In genomic region chr7:140922741-140923345, GRCh38 we compare ENCODE assay signal across 1 cellular context.
TF ChIP-seq lines count a peak whose summit lies in the region.

No MANE protein-coding gene starts in this region.

TF ChIP-seq in H1, 55 proteins besides CTCF, POLR2A, EP300 and RAD21:
- no peak for TF ChIP-seq BCL11A (IDR thresholded peaks at IDR 0.05; ENCODE audit: low read depth in 2 of 2, low read length in 2 of 2)
- TF ChIP-seq NRF1 (IDR thresholded peaks at IDR 0.05; ENCODE audit: low read depth, low read length) = no peak
- no peak for TF ChIP-seq CHD1 (IDR thresholded peaks at IDR 0.05; ENCODE audit: low read depth, low read length)
- no peak for TF ChIP-seq POU5F1 (IDR thresholded peaks at IDR 0.05; ENCODE audit: low read depth, low read length)
- no peak for TF ChIP-seq RFX5 (IDR thresholded peaks at IDR 0.05; ENCODE audit: borderline replicate concordance, low read depth, low read length)
- no peak for TF ChIP-seq SIN3A (conservative IDR thresholded peaks at IDR 0.05 in 1 of 2, IDR thresholded peaks at IDR 0.05 in 1 of 2; ENCODE audit: low read depth in 1 of 2, low read length in 2 of 2)
- no peak for TF ChIP-seq CEBPB (IDR thresholded peaks at IDR 0.05; ENCODE audit: low read depth, low read length)
- TF ChIP-seq TAF1 (IDR thresholded peaks at IDR 0.05; ENCODE audit: low read depth, low read length) = no peak
- no peak for TF ChIP-seq SIX5 (IDR thresholded peaks at IDR 0.05; ENCODE audit: low read depth, low read length)
- TF ChIP-seq RNF2 (IDR thresholded peaks at IDR 0.05; ENCODE audit: borderline replicate concordance, low read depth, low read length, missing control alignments, poor library complexity, severe bottlenecking) = no peak
- TF ChIP-seq KDM5A (IDR thresholded peaks at IDR 0.05; ENCODE audit: low read length) = no peak
- no peak for TF ChIP-seq SP4 (IDR thresholded peaks at IDR 0.05; ENCODE audit: low read length)
- no peak for TF ChIP-seq EZH2 (IDR thresholded peaks at IDR 0.05; ENCODE audit: low read depth, low read length, severe bottlenecking)
- TF ChIP-seq SAP30 (IDR thresholded peaks at IDR 0.05; ENCODE audit: insufficient read depth, insufficient replicate concordance, low read length) = no peak
- TF ChIP-seq USF2 (IDR thresholded peaks at IDR 0.05; ENCODE audit: low read length) = no peak
- TF ChIP-seq CHD2 (IDR thresholded peaks at IDR 0.05; ENCODE audit: low read length) = no peak
- TF ChIP-seq YY1 (IDR thresholded peaks at IDR 0.05; ENCODE audit: low read depth, low read length) = no peak
